In the genomic region with DNA sequence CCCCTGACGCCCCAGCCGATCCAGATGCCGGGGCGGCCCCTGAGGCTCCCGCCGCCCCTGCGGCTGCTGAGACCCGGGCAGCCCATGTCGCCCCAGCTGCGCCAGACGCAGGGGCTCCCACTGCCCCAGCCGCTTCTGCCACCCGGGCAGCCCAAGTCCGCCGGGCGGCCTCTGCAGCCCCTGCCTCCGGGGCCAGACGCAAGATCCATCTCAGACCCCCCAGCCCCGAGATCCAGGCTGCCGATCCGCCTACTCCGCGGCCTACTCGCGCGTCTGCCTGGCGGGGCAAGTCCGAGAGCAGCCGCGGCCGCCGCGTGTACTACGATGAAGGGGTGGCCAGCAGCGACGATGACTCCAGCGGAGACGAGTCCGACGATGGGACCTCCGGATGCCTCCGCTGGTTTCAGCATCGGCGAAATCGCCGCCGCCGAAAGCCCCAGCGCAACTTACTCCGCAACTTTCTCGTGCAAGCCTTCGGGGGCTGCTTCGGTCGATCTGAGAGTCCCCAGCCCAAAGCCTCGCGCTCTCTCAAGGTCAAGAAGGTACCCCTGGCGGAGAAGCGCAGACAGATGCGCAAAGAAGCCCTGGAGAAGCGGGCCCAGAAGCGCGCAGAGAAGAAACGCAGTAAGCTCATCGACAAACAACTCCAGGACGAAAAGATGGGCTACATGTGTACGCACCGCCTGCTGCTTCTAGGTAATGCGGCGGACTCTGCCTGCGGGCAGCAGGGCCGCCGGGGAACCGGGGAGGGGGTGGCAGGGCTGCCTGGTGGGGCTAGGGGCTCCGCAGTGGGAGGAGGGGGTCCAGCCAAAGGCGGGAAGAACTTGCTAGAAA, we compare ENCODE assay signal across 11 cellular contexts. TPM values are rescaled to one million over a fixed set of nuclear protein-coding genes. Genes with fewer than 3 reads are reported as not detected.
DNase-seq lines count a peak whose midpoint lies in the region; ATAC-seq, FAIRE-seq and TF ChIP-seq lines count a peak whose summit lies in the region.
"Had no signal": no experiment of that assay in that cellular context is flagged by ENCODE, and none has a peak within 500 bp of the region (broad histone marks: within the 10 kb centered on the region; RNA-seq: fewer than 3 reads in every experiment).

No MANE protein-coding gene starts in this region.

- DNase-seq in EL = peak; percentile 20
- DNase-seq in foreskin keratinocyte = no peak
- peak; percentile 59 for DNase-seq in retina
- DNase-seq in activated T-helper 2 cell treated with anti-CD3 and anti-CD28 coated beads, Interferon-gamma antibody, Interleukin-2, Interleukin-4, amounts not matched to agents 10 μg/mL and 5 μg/mL and 100 μg/mL, durations not matched to agents 14 hours and 24 hours and 36 hours (ENCODE audit: low spot score) = no peak
- no peak for DNase-seq in GM20000 (ENCODE audit: low spot score)
- no peak for DNase-seq in urothelium cell line (ENCODE audit: low spot score)
- DNase-seq: Kasumi-1, small intestine had no signal

- H3K27ac Mint-ChIP-seq in activated T-helper 2 cell treated with anti-CD3 and anti-CD28 coated beads, Interferon-gamma antibody, Interleukin-2, Interleukin-4, amounts not matched to agents 10 μg/mL and 5 μg/mL and 100 μg/mL, durations not matched to agents 14 hours and 24 hours and 36 hours = no peak overlapping the region

- H3K9me3 Mint-ChIP-seq in activated T-helper 2 cell treated with anti-CD3 and anti-CD28 coated beads, Interferon-gamma antibody, Interleukin-2, Interleukin-4, amounts not matched to agents 10 μg/mL and 5 μg/mL and 100 μg/mL, durations not matched to agents 14 hours and 24 hours and 36 hours = no peaks in the 10 kb centered on the region

- intact Hi-C loops in activated T-helper 2 cell treated with anti-CD3 and anti-CD28 coated beads, Interferon-gamma antibody, Interleukin-2, Interleukin-4, amounts not matched to agents 10 μg/mL and 5 μg/mL and 100 μg/mL, durations not matched to agents 14 hours and 24 hours and 36 hours (cut with micrococcal nuclease) = loop anchor here (5.0 kb wide), 2 partner anchors 203 to 547 kb away; partner anchors contain the start of gene STX16

- no peaks in the 10 kb centered on the region for H3K36me3 Mint-ChIP-seq in activated T-helper 2 cell treated with anti-CD3 and anti-CD28 coated beads, Interferon-gamma antibody, Interleukin-2, Interleukin-4, amounts not matched to agents 10 μg/mL and 5 μg/mL and 100 μg/mL, durations not matched to agents 14 hours and 24 hours and 36 hours (ENCODE audit: low read depth)

- FAIRE-seq in urothelium cell line (lab: Jason Lieb, UNC) = no peak
- FAIRE-seq: frontal cortex, small intestine had no signal

- H3K4me1 ChIP-seq in foreskin keratinocyte = peaks cover 3% of the 10 kb centered on the region

- no peak overlapping the region for H3K4me3 Mint-ChIP-seq in activated T-helper 2 cell treated with anti-CD3 and anti-CD28 coated beads, Interferon-gamma antibody, Interleukin-2, Interleukin-4, amounts not matched to agents 10 μg/mL and 5 μg/mL and 100 μg/mL, durations not matched to agents 14 hours and 24 hours and 36 hours (ENCODE audit: low read depth)

- ATAC-seq in SK-N-SH treated with all-trans-retinoic acid at 6 μM for 48 hours = peak; percentile 18
- peak; percentile 3 for ATAC-seq in foreskin keratinocyte
- no peak for ATAC-seq in GM18858 (IDR thresholded peaks at IDR 0.05; ENCODE audit: unreplicated experiment)

- H3K27ac ChIP-seq in foreskin keratinocyte = no peak overlapping the region

- H3K27me3 Mint-ChIP-seq in activated T-helper 2 cell treated with anti-CD3 and anti-CD28 coated beads, Interferon-gamma antibody, Interleukin-2, Interleukin-4, amounts not matched to agents 10 μg/mL and 5 μg/mL and 100 μg/mL, durations not matched to agents 14 hours and 24 hours and 36 hours (ENCODE audit: low read depth) = peaks cover 50% of the 10 kb centered on the region

- TF ChIP-seq CTCF in foreskin keratinocyte (conservative IDR thresholded peaks at IDR 0.05) (no peak), GM20000 (IDR thresholded peaks at IDR 0.05; ENCODE audit: extremely low read depth, missing control alignments) (no peak)

- peaks cover 7% of the 10 kb centered on the region for H3K4me1 Mint-ChIP-seq in activated T-helper 2 cell treated with anti-CD3 and anti-CD28 coated beads, Interferon-gamma antibody, Interleukin-2, Interleukin-4, amounts not matched to agents 10 μg/mL and 5 μg/mL and 100 μg/mL, durations not matched to agents 14 hours and 24 hours and 36 hours (ENCODE audit: low read depth)

- H3K27me3 ChIP-seq in foreskin keratinocyte = peaks cover 79% of the 10 kb centered on the region

TF ChIP-seq in SK-N-SH treated with all-trans-retinoic acid at 6 μM for 48 hours, 23 proteins besides CTCF, POLR2A, EP300 and RAD21:
- TF ChIP-seq ZFP30 (CRISPR knock-in tag; IDR thresholded peaks at IDR 0.05) (no peak), OSR1 (CRISPR knock-in tag; IDR thresholded peaks at IDR 0.05) (no peak), ESRRG (CRISPR knock-in tag; IDR thresholded peaks at IDR 0.05) (no peak), CSDC2 (CRISPR knock-in tag; IDR thresholded peaks at IDR 0.05) (no peak), ZNF70 (CRISPR knock-in tag; IDR thresholded peaks at IDR 0.05) (no peak)
- TF ChIP-seq, protein P1, sequence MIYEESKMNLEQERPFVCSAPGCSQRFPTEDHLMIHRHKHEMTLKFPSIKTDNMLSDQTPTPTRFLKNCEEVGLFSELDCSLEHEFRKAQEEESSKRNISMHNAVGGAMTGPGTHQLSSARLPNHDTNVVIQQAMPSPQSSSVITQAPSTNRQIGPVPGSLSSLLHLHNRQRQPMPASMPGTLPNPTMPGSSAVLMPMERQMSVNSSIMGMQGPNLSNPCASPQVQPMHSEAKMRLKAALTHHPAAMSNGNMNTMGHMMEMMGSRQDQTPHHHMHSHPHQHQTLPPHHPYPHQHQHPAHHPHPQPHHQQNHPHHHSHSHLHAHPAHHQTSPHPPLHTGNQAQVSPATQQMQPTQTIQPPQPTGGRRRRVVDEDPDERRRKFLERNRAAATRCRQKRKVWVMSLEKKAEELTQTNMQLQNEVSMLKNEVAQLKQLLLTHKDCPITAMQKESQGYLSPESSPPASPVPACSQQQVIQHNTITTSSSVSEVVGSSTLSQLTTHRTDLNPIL (CRISPR knock-in tag; IDR thresholded peaks at IDR 0.05; ENCODE audit: low read depth) = no peak

RNA-seq across cellular contexts. Expression of gene GNAS, which starts 2.3 kb away (rescaled TPM):
- 697 and 702 TPM in 2 replicates for total RNA-seq in foreskin keratinocyte
- polyA plus RNA-seq in foreskin keratinocyte = 862 and 881 TPM in 2 replicates
- 598 and 599 TPM in 2 replicates for total RNA-seq in activated T-helper 2 cell treated with anti-CD3 and anti-CD28 coated beads, Interferon-gamma antibody, Interleukin-2, Interleukin-4, amounts not matched to agents 10 μg/mL and 5 μg/mL and 100 μg/mL, durations not matched to agents 14 hours and 24 hours and 36 hours

RNA-seq across cellular contexts. Expression of gene GNAS-AS1, which starts 4.2 kb away (rescaled TPM):
- 0.27 and 0.63 TPM in 2 replicates for total RNA-seq in foreskin keratinocyte
- 0.16 and 0.39 TPM in 2 replicates for polyA plus RNA-seq in foreskin keratinocyte
- total RNA-seq in activated T-helper 2 cell treated with anti-CD3 and anti-CD28 coated beads, Interferon-gamma antibody, Interleukin-2, Interleukin-4, amounts not matched to agents 10 μg/mL and 5 μg/mL and 100 μg/mL, durations not matched to agents 14 hours and 24 hours and 36 hours = 1.7 and 1.9 TPM in 2 replicates

Comparison
In these comparisons a context has a peak if more than half of its experiments do, and no peak if none do; other contexts are left out.
1. DNase-seq: peak in EL (single experiment) and retina (single experiment); none in foreskin keratinocyte (0 of 2), activated T-helper 2 cell treated with anti-CD3 and anti-CD28 coated beads, Interferon-gamma antibody, Interleukin-2, Interleukin-4, amounts not matched to agents 10 μg/mL and 5 μg/mL and 100 μg/mL, durations not matched to agents 14 hours and 24 hours and 36 hours (single experiment), GM20000 (single experiment) and urothelium cell line (single experiment).